ENCODE assay signal across 16 cellular contexts in genomic region chr1:188140958-188141357, GRCh38.
A peak's percentile ranks its signal among the peaks of the same experiment; 100 is the strongest.
DNase-seq lines count a peak whose midpoint lies in the region; ATAC-seq and TF ChIP-seq lines count a peak whose summit lies in the region.
"Had no signal": no experiment of that assay in that cellular context is flagged by ENCODE, and none has a peak within 500 bp of the region (broad histone marks: within the 10 kb centered on the region; RNA-seq: fewer than 3 reads in every experiment).

No MANE protein-coding gene starts in this region.

- 36 to 77% (median 45%) methylated on average over 2 of the region's 2 CpGs for WGBS in stomach, 5 donors

- no peak for TF ChIP-seq CTCF in SU-DHL-6 (IDR thresholded peaks at IDR 0.05; ENCODE audit: insufficient read depth, low read length, poor library complexity, severe bottlenecking)
- no peak for TF ChIP-seq CTCF in gastrocnemius medialis (IDR thresholded peaks at IDR 0.05 in 4 of 5, conservative IDR thresholded peaks at IDR 0.05 in 1 of 5)
- TF ChIP-seq CTCF in stomach (IDR thresholded peaks at IDR 0.05): no peak

- in situ Hi-C loops in gastrocnemius medialis (cut with MboI; ENCODE audit: low sequenced_read_pairs in 4 of 4): no loop called here

- H3K79me2 ChIP-seq in SU-DHL-6 (ENCODE audit: insufficient read depth, low read length): no peaks in the 10 kb centered on the region

- TF ChIP-seq POLR2A in gastrocnemius medialis (IDR thresholded peaks at IDR 0.05) (no peak), stomach (IDR thresholded peaks at IDR 0.05) (no peak)

- no peak overlapping the region for H3K27ac ChIP-seq in SU-DHL-6 (ENCODE audit: low read depth, low read length)
- H3K27ac ChIP-seq in caudate nucleus (ENCODE audit: low read depth, low read length): no peak overlapping the region
- no peak overlapping the region for H3K27ac ChIP-seq in gastrocnemius medialis
- no peak overlapping the region for H3K27ac ChIP-seq in stomach
- H3K27ac ChIP-seq: KMS-11, RWPE1, SJCRH30 had no signal

- no peak overlapping the region for H3K4me2 ChIP-seq in SU-DHL-6 (ENCODE audit: low read depth, low read length, poor library complexity, severe bottlenecking)
- H3K4me2 ChIP-seq: KMS-11 had no signal

- H3K9me3 ChIP-seq in SU-DHL-6 (ENCODE audit: insufficient read depth, low read length): 0 out of 2 replicates have a peak, but pooled peaks cover 3% of the 10 kb centered on the region
- H3K9me3 ChIP-seq in gastrocnemius medialis: no peaks in the 10 kb centered on the region
- H3K9me3 ChIP-seq in stomach: peaks cover 0 to 8% (median 2%) of the 10 kb centered on the region in 4 donors
- H3K9me3 ChIP-seq: SJCRH30 had no signal

- H3K27me3 ChIP-seq in SU-DHL-6 (ENCODE audit: low read length) (no peaks in the 10 kb centered on the region), gastrocnemius medialis (no peaks in the 10 kb centered on the region), stomach (no peaks in the 10 kb centered on the region)
- H3K27me3 ChIP-seq: SJCRH30 had no signal

- H2AFZ ChIP-seq in SU-DHL-6 (ENCODE audit: low read depth, low read length, severe bottlenecking): peak overlapping the region; percentile 48

- no peak overlapping the region for H3K9ac ChIP-seq in SU-DHL-6 (ENCODE audit: low read length)
- H3K9ac ChIP-seq: KMS-11 had no signal

- ATAC-seq in gastrocnemius medialis: no peak
- ATAC-seq: PC-3 had no signal

- H3K9me2 ChIP-seq in SU-DHL-6 (replicated peaks; ENCODE audit: insufficient read depth, low read length): no peaks in the 10 kb centered on the region

- H3K4me1 ChIP-seq in gastrocnemius medialis: no peaks in the 10 kb centered on the region
- no peaks in the 10 kb centered on the region for H3K4me1 ChIP-seq in stomach
- H3K4me1 ChIP-seq: SJCRH30 had no signal

- no peaks in the 10 kb centered on the region for H3K36me3 ChIP-seq in SU-DHL-6 (ENCODE audit: low read length)
- H3K36me3 ChIP-seq in gastrocnemius medialis: no peaks in the 10 kb centered on the region
- no peaks in the 10 kb centered on the region for H3K36me3 ChIP-seq in stomach
- H3K36me3 ChIP-seq: SJCRH30 had no signal

- DNase-seq in NCI-H1092 treated with DMSO at 0.1 percent for 48 hours (lab: John Stamatoyannopoulos, UW) (peak; percentile 75), NCI-H1694 (lab: John Stamatoyannopoulos, UW) (peak; percentile 82), NCI-H69 (lab: John Stamatoyannopoulos, UW) (peak; percentile 79), caudate nucleus (lab: John Stamatoyannopoulos, UW) (no peak), gastrocnemius medialis (no peak), stomach (no peak)
- DNase-seq: CD4-positive, CD25-positive, alpha-beta regulatory T cell; DMS79 treated with DMSO at 0.1 percent for 48 hours; HCEC 1CT; NCI-H1048; PC-3; SJCRH30; T-helper 9 cell had no signal

- intact Hi-C loops in gastrocnemius medialis (cut with DNase I; ENCODE audit: low total_unique reads) (no loop called here), stomach (cut with DNase I; ENCODE audit: low total_unique reads) (no loop called here)

- no peaks in the 10 kb centered on the region for H3F3A ChIP-seq in SU-DHL-6 (ENCODE audit: insufficient read depth)

- H3K4me3 ChIP-seq in SU-DHL-6 (ENCODE audit: insufficient read depth, low read length, poor library complexity, severe bottlenecking) (no peak overlapping the region), gastrocnemius medialis (no peak overlapping the region), stomach (no peak overlapping the region)
- H3K4me3 ChIP-seq: SJCRH30 had no signal

- no peak for TF ChIP-seq EP300 in stomach (IDR thresholded peaks at IDR 0.05)

- no peaks in the 10 kb centered on the region for H4K20me1 ChIP-seq in SU-DHL-6 (ENCODE audit: low read depth, low read length)

Comparison
In these comparisons a context has a peak if more than half of its experiments do, and no peak if none do; other contexts are left out.
1. DNase-seq: peak in NCI-H1092 treated with DMSO at 0.1 percent for 48 hours (single experiment), NCI-H1694 (single experiment) and NCI-H69 (single experiment); none in caudate nucleus (0 of 61), gastrocnemius medialis (0 of 2) and stomach (single experiment).